In the genomic region with DNA sequence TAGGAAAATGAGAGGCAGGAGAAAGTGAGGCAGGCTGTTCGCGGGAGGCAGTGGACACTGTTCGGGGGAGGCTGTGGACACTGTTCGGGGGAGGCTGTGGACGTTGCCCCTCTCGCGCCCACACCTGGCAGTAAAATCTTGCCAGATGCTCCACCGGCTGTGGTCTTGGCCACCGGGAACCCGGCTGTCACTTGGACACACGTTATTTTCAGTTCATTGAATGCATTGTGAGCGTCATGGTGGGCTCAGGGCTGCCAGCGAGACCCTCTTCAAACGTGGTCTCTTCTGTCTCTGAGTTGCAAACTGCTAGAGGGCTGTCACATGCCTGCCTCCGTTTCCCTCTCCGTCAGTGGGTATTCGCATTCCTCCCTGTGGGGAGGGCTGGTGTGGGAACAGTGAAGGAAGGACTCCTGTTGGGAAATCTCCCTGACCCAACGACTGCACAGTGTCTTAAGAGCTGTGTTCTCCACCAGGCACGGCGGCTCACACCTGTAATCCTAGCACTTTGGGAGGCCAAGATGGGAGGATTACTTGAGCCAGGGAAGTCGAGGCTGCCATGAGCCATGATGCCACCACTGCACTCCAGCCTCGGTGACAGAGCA, we compare ENCODE assay signal across 9 cellular contexts. TPM values are rescaled to one million over a fixed set of nuclear protein-coding genes. Genes with fewer than 3 reads are reported as not detected.
DNase-seq lines count a peak whose midpoint lies in the region; ATAC-seq and TF ChIP-seq lines count a peak whose summit lies in the region.
"Had no signal": no experiment of that assay in that cellular context is flagged by ENCODE, and none has a peak within 500 bp of the region (broad histone marks: within the 10 kb centered on the region; RNA-seq: fewer than 3 reads in every experiment).

No MANE protein-coding gene starts in this region.

- no peak for TF ChIP-seq CTCF in kidney epithelial cell (IDR thresholded peaks at IDR 0.05; ENCODE audit: insufficient read depth, low read length, poor library complexity, severe bottlenecking)

- H3K36me3 Mint-ChIP-seq in T-helper 2 cell treated with Interferon-gamma antibody and Interleukin-4, amounts not matched to agents 5 μg/mL and 100 μg/mL, for 36 hours (ENCODE audit: low read depth): no peaks in the 10 kb centered on the region
- no peaks in the 10 kb centered on the region for H3K36me3 Mint-ChIP-seq in activated naive CD8-positive, alpha-beta T cell

- DNase-seq in T-helper 2 cell treated with Interferon-gamma antibody and Interleukin-4, amounts not matched to agents 5 μg/mL and 100 μg/mL, for 36 hours (ENCODE audit: low spot score): no peak
- DNase-seq in T-helper 2 cell (no peak), kidney epithelial cell (ENCODE audit: low read depth) (no peak), SIG-M5 treated with dmso at 0.1 percent for 504 hours (lab: John Stamatoyannopoulos, UW; ENCODE audit: unreplicated experiment) (no peak)
- DNase-seq in stimulated activated naive CD8-positive, alpha-beta T cell treated with anti-CD3 and anti-CD28 coated beads, Interleukin-15, amount 100 ng/mL, for 72 hours: no peak

- no peaks in the 10 kb centered on the region for H3K9me3 Mint-ChIP-seq in T-helper 2 cell treated with Interferon-gamma antibody and Interleukin-4, amounts not matched to agents 5 μg/mL and 100 μg/mL, for 36 hours
- no peaks in the 10 kb centered on the region for H3K9me3 Mint-ChIP-seq in activated naive CD8-positive, alpha-beta T cell (ENCODE audit: low read depth)
- H3K9me3 Mint-ChIP-seq in stimulated activated naive CD8-positive, alpha-beta T cell treated with anti-CD3 and anti-CD28 coated beads, Interleukin-15, amount 100 ng/mL, for 72 hours: no peaks in the 10 kb centered on the region

- H3K36me3 ChIP-seq in kidney epithelial cell (ENCODE audit: control insufficient read depth, insufficient read depth, low read length): no peaks in the 10 kb centered on the region

- H3K27ac Mint-ChIP-seq in T-helper 2 cell treated with Interferon-gamma antibody and Interleukin-4, amounts not matched to agents 5 μg/mL and 100 μg/mL, for 36 hours: no peak overlapping the region
- H3K27ac Mint-ChIP-seq in activated naive CD8-positive, alpha-beta T cell: peak overlapping the region; percentile 34
- peak overlapping the region in 1 of 2 donors; percentile 71 for H3K27ac Mint-ChIP-seq in stimulated activated naive CD8-positive, alpha-beta T cell treated with anti-CD3 and anti-CD28 coated beads, Interleukin-15, amount 100 ng/mL, for 72 hours

- H3K4me3 Mint-ChIP-seq in T-helper 2 cell treated with Interferon-gamma antibody and Interleukin-4, amounts not matched to agents 5 μg/mL and 100 μg/mL, for 36 hours: peak overlapping the region; percentile 61
- H3K4me3 Mint-ChIP-seq in activated naive CD8-positive, alpha-beta T cell: peak overlapping the region; percentile 86
- peak overlapping the region; percentile 76 to 83 for H3K4me3 Mint-ChIP-seq in stimulated activated naive CD8-positive, alpha-beta T cell treated with anti-CD3 and anti-CD28 coated beads, Interleukin-15, amount 100 ng/mL, for 72 hours

- peaks cover 8% of the 10 kb centered on the region for H3K27me3 Mint-ChIP-seq in T-helper 2 cell treated with Interferon-gamma antibody and Interleukin-4, amounts not matched to agents 5 μg/mL and 100 μg/mL, for 36 hours (ENCODE audit: low read depth)
- H3K27me3 Mint-ChIP-seq in activated naive CD8-positive, alpha-beta T cell: no peaks in the 10 kb centered on the region
- H3K27me3 Mint-ChIP-seq in stimulated activated naive CD8-positive, alpha-beta T cell treated with anti-CD3 and anti-CD28 coated beads, Interleukin-15, amount 100 ng/mL, for 72 hours: no peaks in the 10 kb centered on the region

- H3K4me1 Mint-ChIP-seq in T-helper 2 cell treated with Interferon-gamma antibody and Interleukin-4, amounts not matched to agents 5 μg/mL and 100 μg/mL, for 36 hours (ENCODE audit: low read depth): peaks cover 3% of the 10 kb centered on the region
- H3K4me1 Mint-ChIP-seq in activated naive CD8-positive, alpha-beta T cell (ENCODE audit: low read depth): peaks cover 35% of the 10 kb centered on the region
- peaks cover 72% of the 10 kb centered on the region for H3K4me1 Mint-ChIP-seq in stimulated activated naive CD8-positive, alpha-beta T cell treated with anti-CD3 and anti-CD28 coated beads, Interleukin-15, amount 100 ng/mL, for 72 hours

- H3K27me3 ChIP-seq in kidney epithelial cell (ENCODE audit: control insufficient read depth, insufficient read depth, low read length): no peaks in the 10 kb centered on the region

- peak overlapping the region; percentile 64 for H3K4me3 ChIP-seq in kidney epithelial cell (ENCODE audit: low read depth, low read length)

- no peak for ATAC-seq in stimulated activated naive CD8-positive, alpha-beta T cell treated with anti-CD3 and anti-CD28 coated beads, Interleukin-15, amount 100 ng/mL, for 72 hours
- no peak for ATAC-seq in HG03571 (IDR thresholded peaks at IDR 0.05; ENCODE audit: unreplicated experiment)
- ATAC-seq in GM21447 (IDR thresholded peaks at IDR 0.05; ENCODE audit: unreplicated experiment): no peak

RNA-seq across cellular contexts. Expression of gene PRR5, which starts 1.4 kb away (rescaled TPM):
- total RNA-seq in kidney epithelial cell: 13.6 and 14.3 TPM in 2 replicates
- total RNA-seq: M059J had no signal

RNA-seq across cellular contexts. Expression of gene ARHGAP8, which starts 49.0 kb away (rescaled TPM):
- 22.6 and 22.9 TPM in 2 replicates for total RNA-seq in kidney epithelial cell
- total RNA-seq: M059J had no signal
